In the genomic region with DNA sequence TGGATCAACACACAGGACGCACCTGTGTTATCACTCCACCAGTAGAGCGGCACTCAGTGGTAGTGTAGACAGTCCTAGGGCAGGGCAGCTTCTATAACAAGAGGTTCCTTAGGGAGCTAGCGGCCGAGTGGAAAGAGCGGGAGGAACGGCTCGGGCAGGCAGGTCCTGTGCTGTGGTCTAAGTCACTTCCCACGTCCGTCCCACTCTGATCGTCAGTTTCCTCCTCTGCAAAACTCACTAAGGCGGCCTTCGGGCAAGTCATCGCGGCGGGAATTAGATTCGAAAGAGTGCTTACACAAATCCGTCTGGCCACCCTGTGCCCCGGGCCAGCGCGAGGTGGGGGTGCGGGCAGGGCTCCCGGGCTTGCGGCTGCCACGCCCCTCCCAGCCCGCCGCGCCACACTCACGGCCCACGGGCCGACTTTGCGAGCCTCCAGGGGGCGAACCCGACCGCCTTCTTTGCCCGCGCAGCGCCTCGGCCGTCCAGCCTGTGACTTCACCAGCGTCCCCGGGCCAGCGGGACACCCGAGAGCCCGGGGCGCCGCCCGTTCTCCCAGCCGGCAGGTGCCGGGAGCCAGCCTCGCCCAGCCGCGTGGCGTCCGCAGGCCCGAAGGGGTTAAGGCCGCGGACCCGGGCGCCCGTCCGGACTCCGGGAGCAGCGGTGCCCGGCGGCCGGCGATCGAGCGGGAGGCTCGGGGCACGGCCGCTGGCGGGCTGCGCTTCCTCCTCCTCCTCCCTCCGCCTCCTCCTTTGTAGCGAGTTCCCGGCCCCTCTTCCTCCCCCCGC, we compare ENCODE assay signal across 8 cellular contexts. TPM values are rescaled to one million over a fixed set of nuclear protein-coding genes. Genes with fewer than 3 reads are reported as not detected.
A peak's percentile ranks its signal among the peaks of the same experiment; 100 is the strongest.
DNase-seq lines count a peak whose midpoint lies in the region; ATAC-seq, FAIRE-seq and TF ChIP-seq lines count a peak whose summit lies in the region.

No MANE protein-coding gene starts in this region.

- no peaks in the 10 kb centered on the region for H4K20me1 ChIP-seq in mammary epithelial cell (ENCODE audit: insufficient read depth, low read length)

- dilution Hi-C loops in mammary epithelial cell (cut with HindIII; ENCODE audit: low sequenced_read_pairs): no loop called here

- peak; percentile 82 for DNase-seq in AG20443 (ENCODE audit: low spot score)
- peak; percentile 65 for DNase-seq in HCEC 1CT
- DNase-seq in SK-MEL-5 (ENCODE audit: low read depth, low spot score): peak; percentile 16
- peak; percentile 33 for DNase-seq in mammary epithelial cell
- peak; percentile 92 for DNase-seq in retina
- no peak for DNase-seq in GM12891 (ENCODE audit: insufficient read length, low spot score)

- in situ Hi-C loops in SK-MEL-5 (cut with HindIII; ENCODE audit: low pct_unique_long_range_greater_than_20kb, low sequenced_read_pairs) (no loop called here), mammary epithelial cell (cut with MboI; ENCODE audit: low sequenced_read_pairs in 2 of 2) (no loop called here)

- CTCF ChIA-PET in mammary epithelial cell (lab: Charles Lee; ENCODE audit: low non-redundant PET): no interaction called here

- H3K27me3 ChIP-seq in mammary epithelial cell (ENCODE audit: insufficient read depth, low read length): no peaks in the 10 kb centered on the region
- H3K27me3 ChIP-seq in iPS-18a (ENCODE audit: control insufficient read depth, insufficient read depth, low read length): peaks cover 54% of the 10 kb centered on the region

- H2AFZ ChIP-seq in mammary epithelial cell (ENCODE audit: low read depth, low read length): peak overlapping the region; percentile 86

- TF ChIP-seq CTCF in mammary epithelial cell (conservative IDR thresholded peaks at IDR 0.05 in 1 of 2, IDR thresholded peaks at IDR 0.05 in 1 of 2; ENCODE audit: extremely low read depth in 1 of 2, insufficient read depth in 1 of 2, low read depth in 1 of 2, low read length in 2 of 2): peak in 1 of 2 donors; percentile 45

- intact Hi-C loops in mammary epithelial cell (cut with micrococcal nuclease): loop anchor here (1.0 kb wide), 1 partner anchor 96 kb away; no protein-coding TSS in a partner anchor

- FAIRE-seq in GM12891 (lab: Jason Lieb, UNC): no peak

- BruUV-seq in mammary epithelial cell (replicated peaks; lab: Mats Ljungman, UMichigan): no TSS peak

- H3K4me2 ChIP-seq in mammary epithelial cell (ENCODE audit: insufficient read depth, low read depth, low read length): peak overlapping the region; percentile 88

- peaks cover 21% of the 10 kb centered on the region for H3K4me1 ChIP-seq in mammary epithelial cell (ENCODE audit: insufficient read depth, low read length)
- peaks cover 26% of the 10 kb centered on the region for H3K4me1 ChIP-seq in iPS-18a (ENCODE audit: control insufficient read depth, low read depth, low read length)

- H3K9ac ChIP-seq in mammary epithelial cell (ENCODE audit: insufficient read depth, low read length): no peak overlapping the region
- peak overlapping the region; percentile 15 for H3K9ac ChIP-seq in iPS-18a (ENCODE audit: low read length)

- WGBS in mammary epithelial cell (ENCODE audit: low coverage, missing lambda C conversion rate): 6% methylated on average over 7 of the region's 78 CpGs

- TF ChIP-seq POLR2A in GM12891 (IDR thresholded peaks at IDR 0.05; ENCODE audit: low read depth, low read length): no peak

- peak overlapping the region; percentile 16 to 54 (median 47) for H3K4me3 ChIP-seq in mammary epithelial cell (replicated peaks in 1 of 3; ENCODE audit: insufficient read depth in 1 of 3, low read depth in 2 of 3, low read length in 3 of 3)
- peak overlapping the region; percentile 78 for H3K4me3 ChIP-seq in iPS-18a (ENCODE audit: low read length)

- no peaks in the 10 kb centered on the region for H3K9me3 ChIP-seq in mammary epithelial cell (replicated peaks; ENCODE audit: insufficient read depth, low read length)
- H3K9me3 ChIP-seq in iPS-18a (ENCODE audit: control insufficient read depth, low read depth, low read length): no peaks in the 10 kb centered on the region

- no peaks in the 10 kb centered on the region for H3K36me3 ChIP-seq in mammary epithelial cell (ENCODE audit: insufficient read depth, low read length)
- H3K36me3 ChIP-seq in iPS-18a (ENCODE audit: control insufficient read depth, low read depth, low read length): no peaks in the 10 kb centered on the region

- H3K27ac ChIP-seq in mammary epithelial cell (ENCODE audit: insufficient read depth, low read depth, low read length): no peak overlapping the region
- no peak overlapping the region for H3K27ac ChIP-seq in iPS-18a (ENCODE audit: low read length)

- no peak for ATAC-seq in GM19452 (IDR thresholded peaks at IDR 0.05; ENCODE audit: unreplicated experiment)

- no peaks in the 10 kb centered on the region for H3K79me2 ChIP-seq in mammary epithelial cell (ENCODE audit: insufficient read depth, low read length)

TF ChIP-seq in GM12891, 5 proteins besides CTCF, POLR2A, EP300 and RAD21:
- TF ChIP-seq PAX5 (IDR thresholded peaks at IDR 0.05; ENCODE audit: insufficient read depth, low read length, severe bottlenecking) (no peak), TAF1 (IDR thresholded peaks at IDR 0.05; ENCODE audit: low read depth, low read length) (no peak), SPI1 (IDR thresholded peaks at IDR 0.05; ENCODE audit: low read depth, low read length) (no peak), POLR2AphosphoS5 (IDR thresholded peaks at IDR 0.05; ENCODE audit: low read depth, low read length) (no peak), POU2F2 (IDR thresholded peaks at IDR 0.05; ENCODE audit: low read depth, low read length) (no peak)
TF ChIP-seq in GM12891: peak in this region for 0.

RNA-seq across cellular contexts. Expression of a gene that starts 0.4 kb away (rescaled TPM):
- 0.13 TPM in 1 of 2 replicates, not detected in the other for total RNA-seq in SK-MEL-5 (2014; rRNA removed; shearing (Covaris generic))
- polyA plus RNA-seq in SK-MEL-5 (2015; cell fraction: cytosol; rRNA removed): 0.03 and 0.06 TPM in 2 replicates
- polyA plus RNA-seq in SK-MEL-5 (2015; cell fraction: nucleus; rRNA removed): not detected in 2 replicates
- 1 to 10 TPM; 3.2 to 4.3 TPM for total RNA-seq in mammary epithelial cell
- 2.6 TPM for polyA plus RNA-seq in mammary epithelial cell
- polyA minus RNA-seq in mammary epithelial cell: 2.7 TPM
- polyA plus RNA-seq in GM12891 (2012; ENCODE audit: low read depth, missing spikeins): not detected
